In genomic region chr18:9575558-9575957, GRCh38 we compare ENCODE assay signal across 1 cellular context.
TF ChIP-seq lines count a peak whose summit lies in the region.

No MANE protein-coding gene starts in this region.

TF ChIP-seq in K562, 482 proteins besides CTCF, POLR2A, EP300 and RAD21 (continued from another document and continues in another):
- TF ChIP-seq MLLT1 (IDR thresholded peaks at IDR 0.05), result no peak
- TF ChIP-seq, protein P1, sequence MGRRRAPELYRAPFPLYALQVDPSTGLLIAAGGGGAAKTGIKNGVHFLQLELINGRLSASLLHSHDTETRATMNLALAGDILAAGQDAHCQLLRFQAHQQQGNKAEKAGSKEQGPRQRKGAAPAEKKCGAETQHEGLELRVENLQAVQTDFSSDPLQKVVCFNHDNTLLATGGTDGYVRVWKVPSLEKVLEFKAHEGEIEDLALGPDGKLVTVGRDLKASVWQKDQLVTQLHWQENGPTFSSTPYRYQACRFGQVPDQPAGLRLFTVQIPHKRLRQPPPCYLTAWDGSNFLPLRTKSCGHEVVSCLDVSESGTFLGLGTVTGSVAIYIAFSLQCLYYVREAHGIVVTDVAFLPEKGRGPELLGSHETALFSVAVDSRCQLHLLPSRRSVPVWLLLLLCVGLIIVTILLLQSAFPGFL (CRISPR knock-in tag; IDR thresholded peaks at IDR 0.05), result no peak
- peak; percentile 95 for TF ChIP-seq SMC3 (conservative IDR thresholded peaks at IDR 0.05; ENCODE audit: insufficient read depth, low read depth, low read length)
- no peak for TF ChIP-seq ZC3H4 (CRISPR knock-in tag; IDR thresholded peaks at IDR 0.05; ENCODE audit: borderline replicate concordance)
- no peak for TF ChIP-seq KLF6 (CRISPR knock-in tag; IDR thresholded peaks at IDR 0.05; ENCODE audit: borderline replicate concordance)
- TF ChIP-seq, protein P2, sequence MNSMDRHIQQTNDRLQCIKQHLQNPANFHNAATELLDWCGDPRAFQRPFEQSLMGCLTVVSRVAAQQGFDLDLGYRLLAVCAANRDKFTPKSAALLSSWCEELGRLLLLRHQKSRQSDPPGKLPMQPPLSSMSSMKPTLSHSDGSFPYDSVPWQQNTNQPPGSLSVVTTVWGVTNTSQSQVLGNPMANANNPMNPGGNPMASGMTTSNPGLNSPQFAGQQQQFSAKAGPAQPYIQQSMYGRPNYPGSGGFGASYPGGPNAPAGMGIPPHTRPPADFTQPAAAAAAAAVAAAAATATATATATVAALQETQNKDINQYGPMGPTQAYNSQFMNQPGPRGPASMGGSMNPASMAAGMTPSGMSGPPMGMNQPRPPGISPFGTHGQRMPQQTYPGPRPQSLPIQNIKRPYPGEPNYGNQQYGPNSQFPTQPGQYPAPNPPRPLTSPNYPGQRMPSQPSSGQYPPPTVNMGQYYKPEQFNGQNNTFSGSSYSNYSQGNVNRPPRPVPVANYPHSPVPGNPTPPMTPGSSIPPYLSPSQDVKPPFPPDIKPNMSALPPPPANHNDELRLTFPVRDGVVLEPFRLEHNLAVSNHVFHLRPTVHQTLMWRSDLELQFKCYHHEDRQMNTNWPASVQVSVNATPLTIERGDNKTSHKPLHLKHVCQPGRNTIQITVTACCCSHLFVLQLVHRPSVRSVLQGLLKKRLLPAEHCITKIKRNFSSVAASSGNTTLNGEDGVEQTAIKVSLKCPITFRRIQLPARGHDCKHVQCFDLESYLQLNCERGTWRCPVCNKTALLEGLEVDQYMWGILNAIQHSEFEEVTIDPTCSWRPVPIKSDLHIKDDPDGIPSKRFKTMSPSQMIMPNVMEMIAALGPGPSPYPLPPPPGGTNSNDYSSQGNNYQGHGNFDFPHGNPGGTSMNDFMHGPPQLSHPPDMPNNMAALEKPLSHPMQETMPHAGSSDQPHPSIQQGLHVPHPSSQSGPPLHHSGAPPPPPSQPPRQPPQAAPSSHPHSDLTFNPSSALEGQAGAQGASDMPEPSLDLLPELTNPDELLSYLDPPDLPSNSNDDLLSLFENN (IDR thresholded peaks at IDR 0.05; ENCODE audit: low read depth in 2 of 2, low read length in 2 of 2), result no peak
- no peak for TF ChIP-seq ZNF668 (CRISPR knock-in tag; IDR thresholded peaks at IDR 0.05)
- TF ChIP-seq, protein P3, sequence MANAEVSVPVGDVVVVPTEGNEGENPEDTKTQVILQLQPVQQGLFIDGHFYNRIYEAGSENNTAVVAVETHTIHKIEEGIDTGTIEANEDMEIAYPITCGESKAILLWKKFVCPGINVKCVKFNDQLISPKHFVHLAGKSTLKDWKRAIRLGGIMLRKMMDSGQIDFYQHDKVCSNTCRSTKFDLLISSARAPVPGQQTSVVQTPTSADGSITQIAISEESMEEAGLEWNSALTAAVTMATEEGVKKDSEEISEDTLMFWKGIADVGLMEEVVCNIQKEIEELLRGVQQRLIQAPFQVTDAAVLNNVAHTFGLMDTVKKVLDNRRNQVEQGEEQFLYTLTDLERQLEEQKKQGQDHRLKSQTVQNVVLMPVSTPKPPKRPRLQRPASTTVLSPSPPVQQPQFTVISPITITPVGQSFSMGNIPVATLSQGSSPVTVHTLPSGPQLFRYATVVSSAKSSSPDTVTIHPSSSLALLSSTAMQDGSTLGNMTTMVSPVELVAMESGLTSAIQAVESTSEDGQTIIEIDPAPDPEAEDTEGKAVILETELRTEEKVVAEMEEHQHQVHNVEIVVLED (CRISPR knock-in tag; IDR thresholded peaks at IDR 0.05), result no peak
- TF ChIP-seq CC2D1A (IDR thresholded peaks at IDR 0.05), result 0 out of 2 replicates have a peak, but pooled peaks have one; percentile 49
- TF ChIP-seq, protein P4, sequence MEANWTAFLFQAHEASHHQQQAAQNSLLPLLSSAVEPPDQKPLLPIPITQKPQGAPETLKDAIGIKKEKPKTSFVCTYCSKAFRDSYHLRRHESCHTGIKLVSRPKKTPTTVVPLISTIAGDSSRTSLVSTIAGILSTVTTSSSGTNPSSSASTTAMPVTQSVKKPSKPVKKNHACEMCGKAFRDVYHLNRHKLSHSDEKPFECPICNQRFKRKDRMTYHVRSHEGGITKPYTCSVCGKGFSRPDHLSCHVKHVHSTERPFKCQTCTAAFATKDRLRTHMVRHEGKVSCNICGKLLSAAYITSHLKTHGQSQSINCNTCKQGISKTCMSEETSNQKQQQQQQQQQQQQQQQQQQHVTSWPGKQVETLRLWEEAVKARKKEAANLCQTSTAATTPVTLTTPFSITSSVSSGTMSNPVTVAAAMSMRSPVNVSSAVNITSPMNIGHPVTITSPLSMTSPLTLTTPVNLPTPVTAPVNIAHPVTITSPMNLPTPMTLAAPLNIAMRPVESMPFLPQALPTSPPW (CRISPR knock-in tag; IDR thresholded peaks at IDR 0.05), result no peak; the same call in 1 of the 2 replicates
- no peak for TF ChIP-seq ZNF395 (CRISPR knock-in tag; IDR thresholded peaks at IDR 0.05)
- no peak for TF ChIP-seq ZNF79 (CRISPR knock-in tag; IDR thresholded peaks at IDR 0.05; ENCODE audit: low read depth)
- TF ChIP-seq KHSRP (IDR thresholded peaks at IDR 0.05), result no peak
- no peak for TF ChIP-seq NFRKB (IDR thresholded peaks at IDR 0.05; ENCODE audit: low read depth)
- TF ChIP-seq, protein P5, sequence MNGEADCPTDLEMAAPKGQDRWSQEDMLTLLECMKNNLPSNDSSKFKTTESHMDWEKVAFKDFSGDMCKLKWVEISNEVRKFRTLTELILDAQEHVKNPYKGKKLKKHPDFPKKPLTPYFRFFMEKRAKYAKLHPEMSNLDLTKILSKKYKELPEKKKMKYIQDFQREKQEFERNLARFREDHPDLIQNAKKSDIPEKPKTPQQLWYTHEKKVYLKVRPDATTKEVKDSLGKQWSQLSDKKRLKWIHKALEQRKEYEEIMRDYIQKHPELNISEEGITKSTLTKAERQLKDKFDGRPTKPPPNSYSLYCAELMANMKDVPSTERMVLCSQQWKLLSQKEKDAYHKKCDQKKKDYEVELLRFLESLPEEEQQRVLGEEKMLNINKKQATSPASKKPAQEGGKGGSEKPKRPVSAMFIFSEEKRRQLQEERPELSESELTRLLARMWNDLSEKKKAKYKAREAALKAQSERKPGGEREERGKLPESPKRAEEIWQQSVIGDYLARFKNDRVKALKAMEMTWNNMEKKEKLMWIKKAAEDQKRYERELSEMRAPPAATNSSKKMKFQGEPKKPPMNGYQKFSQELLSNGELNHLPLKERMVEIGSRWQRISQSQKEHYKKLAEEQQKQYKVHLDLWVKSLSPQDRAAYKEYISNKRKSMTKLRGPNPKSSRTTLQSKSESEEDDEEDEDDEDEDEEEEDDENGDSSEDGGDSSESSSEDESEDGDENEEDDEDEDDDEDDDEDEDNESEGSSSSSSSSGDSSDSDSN (IDR thresholded peaks at IDR 0.05; ENCODE audit: borderline replicate concordance in 1 of 2, low read depth in 2 of 2, low read length in 2 of 2), result no peak
- no peak for TF ChIP-seq ZNF584 (CRISPR knock-in tag; IDR thresholded peaks at IDR 0.05; ENCODE audit: low read depth)
- TF ChIP-seq ARNT (IDR thresholded peaks at IDR 0.05), result peak in 1 of 2 experiments; percentile 73; a peak in 1 of 4 replicates
- no peak for TF ChIP-seq SP2 (IDR thresholded peaks at IDR 0.05; ENCODE audit: extremely low read depth, low read depth, low read length, poor library complexity, severe bottlenecking)
- TF ChIP-seq, protein P6, sequence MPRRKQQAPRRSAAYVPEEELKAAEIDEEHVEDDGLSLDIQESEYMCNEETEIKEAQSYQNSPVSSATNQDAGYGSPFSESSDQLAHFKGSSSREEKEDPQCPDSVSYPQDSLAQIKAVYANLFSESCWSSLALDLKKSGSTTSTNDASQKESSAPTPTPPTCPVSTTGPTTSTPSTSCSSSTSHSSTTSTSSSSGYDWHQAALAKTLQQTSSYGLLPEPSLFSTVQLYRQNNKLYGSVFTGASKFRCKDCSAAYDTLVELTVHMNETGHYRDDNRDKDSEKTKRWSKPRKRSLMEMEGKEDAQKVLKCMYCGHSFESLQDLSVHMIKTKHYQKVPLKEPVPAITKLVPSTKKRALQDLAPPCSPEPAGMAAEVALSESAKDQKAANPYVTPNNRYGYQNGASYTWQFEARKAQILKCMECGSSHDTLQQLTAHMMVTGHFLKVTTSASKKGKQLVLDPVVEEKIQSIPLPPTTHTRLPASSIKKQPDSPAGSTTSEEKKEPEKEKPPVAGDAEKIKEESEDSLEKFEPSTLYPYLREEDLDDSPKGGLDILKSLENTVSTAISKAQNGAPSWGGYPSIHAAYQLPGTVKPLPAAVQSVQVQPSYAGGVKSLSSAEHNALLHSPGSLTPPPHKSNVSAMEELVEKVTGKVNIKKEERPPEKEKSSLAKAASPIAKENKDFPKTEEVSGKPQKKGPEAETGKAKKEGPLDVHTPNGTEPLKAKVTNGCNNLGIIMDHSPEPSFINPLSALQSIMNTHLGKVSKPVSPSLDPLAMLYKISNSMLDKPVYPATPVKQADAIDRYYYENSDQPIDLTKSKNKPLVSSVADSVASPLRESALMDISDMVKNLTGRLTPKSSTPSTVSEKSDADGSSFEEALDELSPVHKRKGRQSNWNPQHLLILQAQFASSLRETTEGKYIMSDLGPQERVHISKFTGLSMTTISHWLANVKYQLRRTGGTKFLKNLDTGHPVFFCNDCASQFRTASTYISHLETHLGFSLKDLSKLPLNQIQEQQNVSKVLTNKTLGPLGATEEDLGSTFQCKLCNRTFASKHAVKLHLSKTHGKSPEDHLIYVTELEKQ (CRISPR knock-in tag; IDR thresholded peaks at IDR 0.05), result no peak
- no peak for TF ChIP-seq HOXB6 (CRISPR knock-in tag; IDR thresholded peaks at IDR 0.05; ENCODE audit: borderline replicate concordance)
- no peak for TF ChIP-seq KLF13 (tag; IDR thresholded peaks at IDR 0.05; ENCODE audit: borderline replicate concordance, low read depth)
- no peak for TF ChIP-seq ETV1 (tag; conservative IDR thresholded peaks at IDR 0.05; ENCODE audit: low read depth)
- no peak for TF ChIP-seq CTCFL (IDR thresholded peaks at IDR 0.05; ENCODE audit: borderline replicate concordance, insufficient read depth, low read depth, low read length, poor library complexity, severe bottlenecking)
- peak; percentile 37; the same call in 1 of the 2 replicates for TF ChIP-seq FOSL1 (tag; conservative IDR thresholded peaks at IDR 0.05)
- peak; percentile 66 for TF ChIP-seq MEIS2 (IDR thresholded peaks at IDR 0.05; ENCODE audit: partially characterized antibody)
- TF ChIP-seq, protein P7, sequence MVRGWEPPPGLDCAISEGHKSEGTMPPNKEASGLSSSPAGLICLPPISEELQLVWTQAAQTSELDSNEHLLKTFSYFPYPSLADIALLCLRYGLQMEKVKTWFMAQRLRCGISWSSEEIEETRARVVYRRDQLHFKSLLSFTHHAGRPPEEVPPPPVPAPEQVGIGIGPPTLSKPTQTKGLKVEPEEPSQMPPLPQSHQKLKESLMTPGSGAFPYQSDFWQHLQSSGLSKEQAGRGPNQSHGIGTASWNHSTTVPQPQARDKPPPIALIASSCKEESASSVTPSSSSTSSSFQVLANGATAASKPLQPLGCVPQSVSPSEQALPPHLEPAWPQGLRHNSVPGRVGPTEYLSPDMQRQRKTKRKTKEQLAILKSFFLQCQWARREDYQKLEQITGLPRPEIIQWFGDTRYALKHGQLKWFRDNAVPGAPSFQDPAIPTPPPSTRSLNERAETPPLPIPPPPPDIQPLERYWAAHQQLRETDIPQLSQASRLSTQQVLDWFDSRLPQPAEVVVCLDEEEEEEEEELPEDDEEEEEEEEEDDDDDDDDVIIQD (CRISPR knock-in tag; IDR thresholded peaks at IDR 0.05), result no peak
- no peak for TF ChIP-seq ZBTB8A (IDR thresholded peaks at IDR 0.05; ENCODE audit: partially characterized antibody)
- TF ChIP-seq ZNF561 (CRISPR knock-in tag; conservative IDR thresholded peaks at IDR 0.05), result no peak
- no peak for TF ChIP-seq HDGF (IDR thresholded peaks at IDR 0.05)
- TF ChIP-seq ZNF121 (CRISPR knock-in tag; conservative IDR thresholded peaks at IDR 0.05), result no peak
- no peak for TF ChIP-seq CCAR2 (IDR thresholded peaks at IDR 0.05; ENCODE audit: low read depth, low read length)
- no peak for TF ChIP-seq MTF1 (CRISPR knock-in tag; IDR thresholded peaks at IDR 0.05; ENCODE audit: borderline replicate concordance)
- no peak for TF ChIP-seq DNMT1 (IDR thresholded peaks at IDR 0.05)
- TF ChIP-seq SIN3B (IDR thresholded peaks at IDR 0.05; ENCODE audit: low read depth), result no peak; the same call in 1 of the 2 replicates
- TF ChIP-seq JUN (IDR thresholded peaks at IDR 0.05; ENCODE audit: borderline replicate concordance, low read depth, low read length), result 0 out of 2 replicates have a peak, but pooled peaks have one; percentile 30
- no peak for TF ChIP-seq JUN (CRISPR knock-in tag; IDR thresholded peaks at IDR 0.05; ENCODE audit: borderline replicate concordance)
- no peak for TF ChIP-seq CSDE1 (IDR thresholded peaks at IDR 0.05)
- TF ChIP-seq ZNF143 (CRISPR knock-in tag; IDR thresholded peaks at IDR 0.05), result no peak
